In genomic region chr16:66711581-66711980, GRCh38 we compare ENCODE assay signal across 8 cellular contexts.
"Had no signal": no experiment of that assay in that cellular context is flagged by ENCODE, and none has a peak within 500 bp of the region (broad histone marks: within the 10 kb centered on the region; RNA-seq: fewer than 3 reads in every experiment).

No MANE protein-coding gene starts in this region.

- FAIRE-seq: H1, H54, HTR-8/SVneo had no signal

- ATAC-seq: GM23338 had no signal

- H3K4me2 ChIP-seq: GM23338 had no signal

- H3K4me3 ChIP-seq: GM23338 had no signal

- H2AFZ ChIP-seq: GM23338 had no signal

- DNase-seq: H9, HCEC 1CT, HFFc6, KG1 had no signal
